ENCODE assay signal across 29 cellular contexts in genomic region chr4:98671131-98671530, GRCh38.
"Had no signal": no experiment of that assay in that cellular context is flagged by ENCODE, and none has a peak within 500 bp of the region (broad histone marks: within the 10 kb centered on the region; RNA-seq: fewer than 3 reads in every experiment).

No MANE protein-coding gene starts in this region.

- H3K36me3 ChIP-seq: left ventricle myocardium inferior, pancreas, prostate gland, stomach, thyroid gland, transverse colon, upper lobe of left lung, vagina had no signal

- H3K4me3 ChIP-seq: left ventricle myocardium inferior, lung, mucosa of descending colon, pancreas, prostate gland, skin epidermis, stomach, testis, thyroid gland, transverse colon, upper lobe of left lung, vagina had no signal

- DNase-seq: hypothalamus; immature natural killer cell; kidney; left ventricle myocardium inferior; midbrain; mucosa of descending colon; naive thymus-derived CD4-positive, alpha-beta T cell; nucleus accumbens; pancreas; posterior cingulate gyrus; retina; right cardiac atrium; stimulated activated CD4-positive, alpha-beta T cell treated with anti-CD3 and anti-CD28 coated beads, Interleukin-12 subunit alpha, Interleukin-12 subunit beta, amount 100 ng/mL, for 4 hours; stimulated activated CD4-positive, alpha-beta T cell treated with anti-CD3 and anti-CD28 coated beads, Interleukin-15, amount 100 ng/mL, for 24 hours; stimulated activated CD4-positive, alpha-beta T cell treated with anti-CD3 and anti-CD28 coated beads, Interleukin-2, amount 100 ng/mL, for 24 hours; stimulated activated CD4-positive, alpha-beta T cell treated with anti-CD3 and anti-CD28 coated beads, Interleukin-4, amount 100 ng/mL, for 1 hour; stimulated activated naive B cell treated with anti-CD40 and anti-IgM and Interleukin-4, amounts not matched to agents 10 μg/mL and 1 μg/mL and 100 μg/mL, for 72 hours; stimulated activated naive CD8-positive, alpha-beta T cell treated with anti-CD3 and anti-CD28 coated beads, Interleukin-15, Interleukin-2, amounts not matched to agents 100 U/mL and 50 U/mL, for 24 hours; stomach; testis; thyroid gland; transverse colon; upper lobe of left lung had no signal

- H3K9me3 Mint-ChIP-seq: immature natural killer cell; natural killer cell treated with Interleukin-12 subunit alpha and Interleukin-12 subunit beta and Interleukin-15 and Interleukin-18, amount 100 ng/mL, for 72 hours had no signal

- ATAC-seq: mucosa of descending colon; naive thymus-derived CD4-positive, alpha-beta T cell; pancreas; right cardiac atrium; sciatic nerve; stimulated activated naive B cell treated with anti-CD40 and anti-IgM and Interleukin-4, amounts not matched to agents 10 μg/mL and 1 μg/mL and 100 μg/mL, for 72 hours; stimulated activated naive CD8-positive, alpha-beta T cell treated with anti-CD3 and anti-CD28 coated beads, Interleukin-15, Interleukin-2, amounts not matched to agents 100 U/mL and 50 U/mL, for 24 hours had no signal

- H3K27me3 ChIP-seq: testis, thyroid gland, transverse colon, upper lobe of left lung, vagina had no signal

- H3K27ac ChIP-seq: left ventricle myocardium inferior, pancreas, prostate gland, skin epidermis, stomach, testis, thyroid gland, transverse colon, upper lobe of left lung, vagina had no signal

- H3K27ac Mint-ChIP-seq: immature natural killer cell; naive thymus-derived CD4-positive, alpha-beta T cell; stimulated activated naive B cell treated with anti-CD40 and anti-IgM and Interleukin-4, amounts not matched to agents 10 μg/mL and 1 μg/mL and 100 μg/mL, for 72 hours had no signal

- H3K36me3 Mint-ChIP-seq: stimulated activated naive B cell treated with anti-CD40 and anti-IgM and Interleukin-4, amounts not matched to agents 10 μg/mL and 1 μg/mL and 100 μg/mL, for 72 hours had no signal

- H3K4me1 ChIP-seq: left ventricle myocardium inferior, pancreas, prostate gland, testis, thyroid gland, transverse colon, upper lobe of left lung, vagina had no signal

- H3K4me3 Mint-ChIP-seq: immature natural killer cell; naive thymus-derived CD4-positive, alpha-beta T cell; natural killer cell treated with Interleukin-12 subunit alpha and Interleukin-12 subunit beta and Interleukin-15 and Interleukin-18, amount 100 ng/mL, for 72 hours; stimulated activated naive B cell treated with anti-CD40 and anti-IgM and Interleukin-4, amounts not matched to agents 10 μg/mL and 1 μg/mL and 100 μg/mL, for 72 hours had no signal

- H3K4me1 Mint-ChIP-seq: immature natural killer cell had no signal

- H3K9me3 ChIP-seq: left ventricle myocardium inferior, mucosa of descending colon, pancreas, prostate gland, stomach, testis, thyroid gland, transverse colon, upper lobe of left lung, vagina had no signal
